In genomic region chr13:23547000-23547590, GRCh38 we compare ENCODE assay signal across 11 cellular contexts. TPM values are rescaled to one million over a fixed set of nuclear protein-coding genes. Genes with fewer than 3 reads are reported as not detected.
DNase-seq lines count a peak whose midpoint lies in the region; ATAC-seq and TF ChIP-seq lines count a peak whose summit lies in the region.
"Had no signal": no experiment of that assay in that cellular context is flagged by ENCODE, and none has a peak within 500 bp of the region (broad histone marks: within the 10 kb centered on the region; RNA-seq: fewer than 3 reads in every experiment).

No MANE protein-coding gene starts in this region.

- peak; percentile 32 for DNase-seq in EL
- peak; percentile 4 for DNase-seq in mammary epithelial cell
- peak in 1 of 2 donors; percentile 45 for DNase-seq in gastrocnemius medialis
- DNase-seq in stimulated activated CD4-positive, alpha-beta T cell treated with anti-CD3 and anti-CD28 coated beads, Interleukin-12 subunit alpha, Interleukin-12 subunit beta, amount 100 ng/mL, for 4 hours, result no peak
- DNase-seq in RPMI8226, result no peak
- no peak for DNase-seq in activated CD4-positive, alpha-beta T cell treated with anti-CD3 and anti-CD28 coated beads, Interleukin-2, amount 50 U/mL, for 1 hour
- DNase-seq: activated naive CD4-positive, alpha-beta T cell treated with Interleukin-2 at 50 U/mL for 16 hours; Kasumi-1; stimulated activated naive CD4-positive, alpha-beta T cell treated with Interleukin-2 at 50 U/mL for 16 hours had no signal

- H3K36me3 ChIP-seq in mammary epithelial cell (ENCODE audit: insufficient read depth, low read length), result no peaks in the 10 kb centered on the region
- no peaks in the 10 kb centered on the region for H3K36me3 ChIP-seq in iPS-15b (ENCODE audit: control insufficient read depth, insufficient read depth, low read length)
- H3K36me3 ChIP-seq in gastrocnemius medialis, result no peaks in the 10 kb centered on the region

- dilution Hi-C loops in mammary epithelial cell (cut with HindIII; ENCODE audit: low sequenced_read_pairs), result no loop called here

- in situ Hi-C loops in mammary epithelial cell (cut with MboI; ENCODE audit: low sequenced_read_pairs in 2 of 2) (no loop called here), gastrocnemius medialis (cut with MboI; ENCODE audit: low sequenced_read_pairs in 4 of 4) (no loop called here)

- H3K27ac ChIP-seq in mammary epithelial cell (ENCODE audit: insufficient read depth, low read depth, low read length), result no peak overlapping the region
- peak overlapping the region; percentile 54 to 70 (median 64) for H3K27ac ChIP-seq in gastrocnemius medialis

- TF ChIP-seq CTCF in mammary epithelial cell (conservative IDR thresholded peaks at IDR 0.05 in 1 of 2, IDR thresholded peaks at IDR 0.05 in 1 of 2; ENCODE audit: extremely low read depth in 1 of 2, insufficient read depth in 1 of 2, low read depth in 1 of 2, low read length in 2 of 2) (no peak), gastrocnemius medialis (IDR thresholded peaks at IDR 0.05 in 4 of 5, conservative IDR thresholded peaks at IDR 0.05 in 1 of 5) (no peak)

- no TSS peak for BruUV-seq in mammary epithelial cell (replicated peaks; lab: Mats Ljungman, UMichigan)

- CTCF ChIA-PET in mammary epithelial cell (lab: Charles Lee; ENCODE audit: low non-redundant PET), result no interaction called here

- intact Hi-C loops in mammary epithelial cell (cut with micrococcal nuclease), result no loop called here
- intact Hi-C loops in gastrocnemius medialis (cut with DNase I; ENCODE audit: low total_unique reads), result no loop called here

- peak; percentile 66 to 83 for ATAC-seq in gastrocnemius medialis
- ATAC-seq in HG03457 (IDR thresholded peaks at IDR 0.05; ENCODE audit: unreplicated experiment), result no peak

- no peaks in the 10 kb centered on the region for H3K79me2 ChIP-seq in mammary epithelial cell (ENCODE audit: insufficient read depth, low read length)

- H4K20me1 ChIP-seq in mammary epithelial cell (ENCODE audit: insufficient read depth, low read length), result no peaks in the 10 kb centered on the region

- H3K4me2 ChIP-seq in mammary epithelial cell (ENCODE audit: insufficient read depth, low read depth, low read length), result peak overlapping the region; percentile 95

- H3K4me1 ChIP-seq in mammary epithelial cell (ENCODE audit: insufficient read depth, low read length) (peaks cover 8% of the 10 kb centered on the region), iPS-15b (ENCODE audit: control insufficient read depth, insufficient read depth, low read length) (peaks cover 3% of the 10 kb centered on the region), gastrocnemius medialis (peaks cover 4 to 9% of the 10 kb centered on the region in 2 donors)

- H3K27me3 ChIP-seq in mammary epithelial cell (ENCODE audit: insufficient read depth, low read length) (peaks cover 2% of the 10 kb centered on the region), iPS-15b (ENCODE audit: control insufficient read depth, insufficient read depth, low read length) (peaks cover 3% of the 10 kb centered on the region), gastrocnemius medialis (no peaks in the 10 kb centered on the region)

- WGBS in mammary epithelial cell (ENCODE audit: low coverage, missing lambda C conversion rate), result 10% methylated on average over 15 of the region's 31 CpGs

- H3K9ac ChIP-seq in mammary epithelial cell (ENCODE audit: insufficient read depth, low read length) (no peak overlapping the region), iPS-15b (ENCODE audit: low read depth, low read length) (no peak overlapping the region)

- H3K9me3 ChIP-seq in mammary epithelial cell (replicated peaks; ENCODE audit: insufficient read depth, low read length) (no peaks in the 10 kb centered on the region), iPS-15b (ENCODE audit: control insufficient read depth, insufficient read depth, low read length) (no peaks in the 10 kb centered on the region), gastrocnemius medialis (no peaks in the 10 kb centered on the region)

- TF ChIP-seq POLR2A in gastrocnemius medialis (IDR thresholded peaks at IDR 0.05), result no peak

- peak overlapping the region; percentile 36 to 57 (median 46) for H3K4me3 ChIP-seq in mammary epithelial cell (replicated peaks in 1 of 3; ENCODE audit: insufficient read depth in 1 of 3, low read depth in 2 of 3, low read length in 3 of 3)
- peak overlapping the region; percentile 48 for H3K4me3 ChIP-seq in iPS-15b (ENCODE audit: low read depth, low read length)
- H3K4me3 ChIP-seq in gastrocnemius medialis, result peak overlapping the region; percentile 54 to 67 (median 60)

- peak overlapping the region; percentile 90 for H2AFZ ChIP-seq in mammary epithelial cell (ENCODE audit: low read depth, low read length)

RNA-seq across cellular contexts. Expression of gene TNFRSF19, which starts 23.1 kb away (rescaled TPM):
- total RNA-seq in mammary epithelial cell (1 to 10 TPM in 1 of 2 donors, under 1 TPM in 1; 0.12 to 1.5 TPM), gastrocnemius medialis (1 to 10 TPM in 2 of 4 donors, under 1 TPM in 2; 0.51 to 1.5 (median 1.0) TPM)
- polyA plus RNA-seq in mammary epithelial cell, result 0.19 TPM
- 0.36 TPM for polyA minus RNA-seq in mammary epithelial cell

Comparison
In these comparisons a context has a peak if more than half of its experiments do, and no peak if none do; other contexts are left out.
1. DNase-seq: peak in EL (single experiment) and mammary epithelial cell (single experiment); none in stimulated activated CD4-positive, alpha-beta T cell treated with anti-CD3 and anti-CD28 coated beads, Interleukin-12 subunit alpha, Interleukin-12 subunit beta, amount 100 ng/mL, for 4 hours (single experiment), RPMI8226 (single experiment) and activated CD4-positive, alpha-beta T cell treated with anti-CD3 and anti-CD28 coated beads, Interleukin-2, amount 50 U/mL, for 1 hour (single experiment).
2. Peak in every context shown above with its lines, with median percentiles within 50 percentile points of each other: H3K4me3 ChIP-seq.